Comparison of ENCODE assay signal across 17 cellular contexts in genomic region chr12:124736115-124737039, GRCh38.
DNase-seq lines count a peak whose midpoint lies in the region; ATAC-seq, FAIRE-seq and TF ChIP-seq lines count a peak whose summit lies in the region.
"Had no signal": no experiment of that assay in that cellular context is flagged by ENCODE, and none has a peak within 500 bp of the region (broad histone marks: within the 10 kb centered on the region; RNA-seq: fewer than 3 reads in every experiment).

No MANE protein-coding gene starts in this region.

- POLR2A ChIA-PET in activated CD8-positive, alpha-beta T cell treated with anti-CD3 and anti-CD28 coated beads for 36 hours (lab: Charles Lee), result interaction anchor here (1.0 kb wide), 1 partner anchor 191 kb away, joined by 3 read pairs; no protein-coding TSS in a partner anchor

- peak; percentile 43 for ATAC-seq in activated CD8-positive, alpha-beta T cell treated with anti-CD3 and anti-CD28 coated beads for 36 hours
- ATAC-seq in right cardiac atrium (no peak), GM21360 (IDR thresholded peaks at IDR 0.05; ENCODE audit: unreplicated experiment) (no peak), GM19395 (IDR thresholded peaks at IDR 0.05; ENCODE audit: unreplicated experiment) (no peak)
- ATAC-seq: psoas muscle had no signal

- CTCF ChIA-PET in activated CD8-positive, alpha-beta T cell treated with anti-CD3 and anti-CD28 coated beads for 36 hours (lab: Charles Lee), result interaction anchor here (1.0 to 1.6 kb wide), 3 partner anchors 11 to 36 kb away, joined by 3 to 6 read pairs (median 5); no protein-coding TSS in a partner anchor

- H3K4me3 ChIP-seq in right cardiac atrium (ENCODE audit: low read length), result no peak overlapping the region
- H3K4me3 ChIP-seq: cardiac muscle cell, GM23248, psoas muscle, vagina had no signal

- H3K9me3 Mint-ChIP-seq in activated CD8-positive, alpha-beta T cell treated with anti-CD3 and anti-CD28 coated beads for 36 hours, result no peaks in the 10 kb centered on the region
- H3K9me3 Mint-ChIP-seq: T-helper 1 cell treated with Interleukin-12 subunit alpha and Interleukin-12 subunit beta and Interleukin-4 antibody, amounts not matched to agents 30 μg/mL and 1 μg/mL, for 36 hours had no signal

- intact Hi-C loops in activated CD8-positive, alpha-beta T cell treated with anti-CD3 and anti-CD28 coated beads for 36 hours (cut with micrococcal nuclease), result no loop called here
- intact Hi-C loops in right cardiac atrium (cut with DNase I), result loop anchor here in 1 of 4 donors (10.0 kb wide), 1 partner anchor 162 kb away; no protein-coding TSS in a partner anchor

- H3K4me1 ChIP-seq in right cardiac atrium (ENCODE audit: control insufficient read depth, insufficient read depth, low read length), result peaks cover 4% of the 10 kb centered on the region
- H3K4me1 ChIP-seq: vagina had no signal

- FAIRE-seq in urothelium cell line (lab: Jason Lieb, UNC), result peak; percentile 74

- no peaks in the 10 kb centered on the region for H3K36me3 Mint-ChIP-seq in activated CD8-positive, alpha-beta T cell treated with anti-CD3 and anti-CD28 coated beads for 36 hours (ENCODE audit: low read depth)

- no peaks in the 10 kb centered on the region for H3K27me3 Mint-ChIP-seq in activated CD8-positive, alpha-beta T cell treated with anti-CD3 and anti-CD28 coated beads for 36 hours

- H3K9me3 ChIP-seq in right cardiac atrium (ENCODE audit: control insufficient read depth, low read length), result no peaks in the 10 kb centered on the region
- H3K9me3 ChIP-seq: psoas muscle, vagina had no signal

- no peak for TF ChIP-seq CTCF in activated CD8-positive, alpha-beta T cell treated with anti-CD3 and anti-CD28 coated beads for 36 hours (IDR thresholded peaks at IDR 0.05)

- peak; percentile 46 for DNase-seq in stimulated activated CD4-positive, alpha-beta T cell treated with anti-CD3 and anti-CD28 coated beads, Interleukin-2, amount 100 ng/mL, for 4 hours (ENCODE audit: low read depth)
- DNase-seq in stimulated activated CD4-positive, alpha-beta T cell treated with anti-CD3 and anti-CD28 coated beads, Interleukin-4, amount 100 ng/mL, for 24 hours, result no peak
- peak; percentile 48 for DNase-seq in activated CD8-positive, alpha-beta T cell treated with anti-CD3 and anti-CD28 coated beads for 36 hours
- DNase-seq in right cardiac atrium (peak in 1 of 3 donors; percentile 59), urothelium cell line (ENCODE audit: low spot score) (no peak), NOMO-1 treated with dmso at 0.1 percent for 144 hours (lab: John Stamatoyannopoulos, UW; ENCODE audit: unreplicated experiment) (no peak)
- DNase-seq: C1 segment of cervical spinal cord, GM23248, NCI-H1694 treated with DMSO at 0.1 percent for 48 hours, NCI-H774, psoas muscle had no signal

- WGBS in right cardiac atrium, result 83% methylated on average over 27 of the region's 27 CpGs

- no peak overlapping the region for H3K4me3 Mint-ChIP-seq in activated CD8-positive, alpha-beta T cell treated with anti-CD3 and anti-CD28 coated beads for 36 hours
- H3K4me3 Mint-ChIP-seq: T-helper 1 cell treated with Interleukin-12 subunit alpha and Interleukin-12 subunit beta and Interleukin-4 antibody, amounts not matched to agents 30 μg/mL and 1 μg/mL, for 36 hours had no signal

- H3K4me1 Mint-ChIP-seq in activated CD8-positive, alpha-beta T cell treated with anti-CD3 and anti-CD28 coated beads for 36 hours (ENCODE audit: low read depth), result peaks cover 39% of the 10 kb centered on the region

- no peak overlapping the region for H3K27ac Mint-ChIP-seq in activated CD8-positive, alpha-beta T cell treated with anti-CD3 and anti-CD28 coated beads for 36 hours
- H3K27ac Mint-ChIP-seq: T-helper 1 cell treated with Interleukin-12 subunit alpha and Interleukin-12 subunit beta and Interleukin-4 antibody, amounts not matched to agents 30 μg/mL and 1 μg/mL, for 36 hours had no signal

- H3K27ac ChIP-seq in right cardiac atrium (ENCODE audit: low read length), result peak overlapping the region; percentile 6
- H3K27ac ChIP-seq: cardiac muscle cell, epithelial cell of prostate, GM23248, psoas muscle, vagina had no signal

- no peaks in the 10 kb centered on the region for H3K27me3 ChIP-seq in right cardiac atrium (ENCODE audit: control insufficient read depth, insufficient read depth)
- H3K27me3 ChIP-seq: cardiac muscle cell, vagina had no signal

Comparison
In these comparisons a context has a peak if more than half of its experiments do, and no peak if none do; other contexts are left out.
1. DNase-seq: peak in stimulated activated CD4-positive, alpha-beta T cell treated with anti-CD3 and anti-CD28 coated beads, Interleukin-2, amount 100 ng/mL, for 4 hours (single experiment) and activated CD8-positive, alpha-beta T cell treated with anti-CD3 and anti-CD28 coated beads for 36 hours (single experiment); none in stimulated activated CD4-positive, alpha-beta T cell treated with anti-CD3 and anti-CD28 coated beads, Interleukin-4, amount 100 ng/mL, for 24 hours (single experiment), urothelium cell line (single experiment) and NOMO-1 treated with dmso at 0.1 percent for 144 hours (single experiment).